ENCODE assay signal across 8 cellular contexts in genomic region chr15:51094606-51095569, GRCh38. TPM values are rescaled to one million over a fixed set of nuclear protein-coding genes. Genes with fewer than 3 reads are reported as not detected.
A peak's percentile ranks its signal among the peaks of the same experiment; 100 is the strongest.
DNase-seq lines count a peak whose midpoint lies in the region; ATAC-seq and TF ChIP-seq lines count a peak whose summit lies in the region.

TNFAIP8L3 (minus strand) TSS chr15:51094906; CDS start chr15:51094595, 311 bp downstream.

- H3K27ac Mint-ChIP-seq in activated CD8-positive, alpha-beta memory T cell treated with anti-CD3 and anti-CD28 coated beads, Interleukin-2, amount 10 ng/mL, durations not matched to agents 7 days and 5 days = no peak within 1 kb of the TSS
- no peak within 1 kb of the TSS for H3K27ac Mint-ChIP-seq in WTC11

- POLR2A ChIA-PET in WTC11 (lab: Charles Lee) = no interaction called here

- CTCF ChIA-PET in activated CD8-positive, alpha-beta memory T cell treated with anti-CD3 and anti-CD28 coated beads, Interleukin-2, amount 10 ng/mL, durations not matched to agents 7 days and 5 days (lab: Charles Lee) = no interaction called here
- CTCF ChIA-PET in WTC11 (lab: Charles Lee) = interaction anchor here (0.7 kb wide), 1 partner anchor 68 kb away, joined by 4 read pairs; no protein-coding TSS in a partner anchor

- no peaks in the 10 kb centered on the region for H3K9me3 Mint-ChIP-seq in activated CD8-positive, alpha-beta memory T cell treated with anti-CD3 and anti-CD28 coated beads, Interleukin-2, amount 10 ng/mL, durations not matched to agents 7 days and 5 days (ENCODE audit: low read depth)
- H3K9me3 Mint-ChIP-seq in WTC11 = no peaks in the 10 kb centered on the region

- ATAC-seq in activated CD8-positive, alpha-beta memory T cell treated with anti-CD3 and anti-CD28 coated beads, Interleukin-2, amount 10 ng/mL, durations not matched to agents 7 days and 5 days = peak; percentile 47
- ATAC-seq in WTC11 = peak; percentile 58
- peak in 3 of 4 donors; percentile 68 to 82 (median 70) for ATAC-seq in heart left ventricle
- no peak for ATAC-seq in HG03378 (IDR thresholded peaks at IDR 0.05; ENCODE audit: unreplicated experiment)
- no peak for ATAC-seq in GM19328 (IDR thresholded peaks at IDR 0.05; ENCODE audit: unreplicated experiment)

- TF ChIP-seq CTCF in WTC11 (IDR thresholded peaks at IDR 0.05) (no peak), heart left ventricle (IDR thresholded peaks at IDR 0.05) (no peak), prostate gland (IDR thresholded peaks at IDR 0.05) (no peak)

- H3K9me3 ChIP-seq in heart left ventricle (no peaks in the 10 kb centered on the region), prostate gland (no peaks in the 10 kb centered on the region)

- H3K4me3 ChIP-seq in heart left ventricle = peak within 1 kb of the TSS; percentile 41 to 75 (median 61)
- peak within 1 kb of the TSS; percentile 39 to 40 for H3K4me3 ChIP-seq in prostate gland

- peaks cover 9% of the 10 kb centered on the region for H3K4me1 Mint-ChIP-seq in activated CD8-positive, alpha-beta memory T cell treated with anti-CD3 and anti-CD28 coated beads, Interleukin-2, amount 10 ng/mL, durations not matched to agents 7 days and 5 days
- 0 out of 2 replicates have a peak, but pooled peaks cover 4% of the 10 kb centered on the region for H3K4me1 Mint-ChIP-seq in WTC11

- H3K36me3 ChIP-seq in heart left ventricle (no peaks in the 10 kb centered on the region), prostate gland (no peaks in the 10 kb centered on the region)

- H3K4me1 ChIP-seq in heart left ventricle (peaks cover 0 to 37% (median 18%) of the 10 kb centered on the region in 12 donors), prostate gland (replicated peaks) (peaks cover 4% of the 10 kb centered on the region)

- peaks cover 91% of the 10 kb centered on the region for H3K27me3 Mint-ChIP-seq in activated CD8-positive, alpha-beta memory T cell treated with anti-CD3 and anti-CD28 coated beads, Interleukin-2, amount 10 ng/mL, durations not matched to agents 7 days and 5 days
- H3K27me3 Mint-ChIP-seq in WTC11 (ENCODE audit: low read depth) = peaks cover 79% of the 10 kb centered on the region

- WGBS in heart left ventricle, 4 donors = 2 to 4% (median 2%) methylated on average over 52 to 98 of the region's 98 CpGs
- WGBS in prostate gland = 1% methylated on average over 48 of the region's 98 CpGs

- H3K36me3 Mint-ChIP-seq in activated CD8-positive, alpha-beta memory T cell treated with anti-CD3 and anti-CD28 coated beads, Interleukin-2, amount 10 ng/mL, durations not matched to agents 7 days and 5 days = no peaks in the 10 kb centered on the region
- no peaks in the 10 kb centered on the region for H3K36me3 Mint-ChIP-seq in WTC11

- no peak for TF ChIP-seq POLR2A in heart left ventricle (IDR thresholded peaks at IDR 0.05)
- TF ChIP-seq POLR2A in prostate gland (IDR thresholded peaks at IDR 0.05) = no peak

- H3K27ac ChIP-seq in heart left ventricle = peak within 1 kb of the TSS in 7 of 12 donors; percentile 15 to 66 (median 49)
- H3K27ac ChIP-seq in prostate gland = peak within 1 kb of the TSS in 1 of 2 donors; percentile 57

- H3K27me3 ChIP-seq in heart left ventricle = peaks cover 0 to 50% (median 0%) of the 10 kb centered on the region in 9 donors
- no peaks in the 10 kb centered on the region for H3K27me3 ChIP-seq in prostate gland (replicated peaks; ENCODE audit: insufficient read depth)

- peak within 1 kb of the TSS; percentile 21 for H3K4me3 Mint-ChIP-seq in activated CD8-positive, alpha-beta memory T cell treated with anti-CD3 and anti-CD28 coated beads, Interleukin-2, amount 10 ng/mL, durations not matched to agents 7 days and 5 days
- H3K4me3 Mint-ChIP-seq in WTC11 = peak within 1 kb of the TSS; percentile 80

- intact Hi-C loops in heart left ventricle (cut with DNase I) = no loop called here
- intact Hi-C loops in prostate gland (cut with DNase I) = no loop called here

- no peak for DNase-seq in activated CD8-positive, alpha-beta memory T cell treated with anti-CD3 and anti-CD28 coated beads, Interleukin-2, amount 10 ng/mL, durations not matched to agents 7 days and 5 days
- no peak for DNase-seq in activated CD8-positive, alpha-beta memory T cell treated with anti-CD3 and anti-CD28 coated beads, Interleukin-2, amount 50 U/mL, for 4 hours
- peak; percentile 35 for DNase-seq in WTC11 (ENCODE audit: low spot score)
- DNase-seq in heart left ventricle = peak; percentile 25 to 74 (median 47)
- DNase-seq in prostate gland (ENCODE audit: low spot score) = no peak
- DNase-seq in GDM1 (lab: John Stamatoyannopoulos, UW) = no peak

TF ChIP-seq in WTC11, 78 proteins besides CTCF, POLR2A, EP300 and RAD21:
- TF ChIP-seq FOXP4 (CRISPR knock-in tag; IDR thresholded peaks at IDR 0.05) = no peak
- no peak for TF ChIP-seq CDX4 (CRISPR knock-in tag; IDR thresholded peaks at IDR 0.05; ENCODE audit: borderline replicate concordance)
- no peak for TF ChIP-seq RORB (CRISPR knock-in tag; IDR thresholded peaks at IDR 0.05)
- no peak for TF ChIP-seq STAT6 (CRISPR knock-in tag; conservative IDR thresholded peaks at IDR 0.05; ENCODE audit: low read depth)

RNA-seq across cellular contexts. Expression of gene TNFAIP8L3, which starts in this region (rescaled TPM):
- 1 to 10 TPM in 1 of 2 experiments, not detected in 1; 4.1 TPM for total RNA-seq in activated CD8-positive, alpha-beta memory T cell treated with anti-CD3 and anti-CD28 coated beads, Interleukin-2, amount 10 ng/mL, durations not matched to agents 7 days and 5 days
- total RNA-seq in WTC11 (2021) = 0.25 to 0.39 TPM (median 0.34 TPM) in 3 replicates
- total RNA-seq in heart left ventricle = 10 to 100 TPM in 1 of 9 donors, 1 to 10 TPM in 8; 1.3 to 14.1 (median 3.1) TPM
- polyA plus RNA-seq in heart left ventricle = 10 to 100 TPM in 1 of 2 donors, 1 to 10 TPM in 1; 1.4 to 28.0 TPM
- 1 to 10 TPM in 1 of 2 donors, under 1 TPM in 1; 0.87 to 3.5 TPM for total RNA-seq in prostate gland

Comparison
In these comparisons a context has a peak if more than half of its experiments do, and no peak if none do; other contexts are left out.
1. Peak in DNase-seq and ATAC-seq in WTC11; RNA of the gene not detected or under 1 TPM.
2. ATAC-seq: peak in activated CD8-positive, alpha-beta memory T cell treated with anti-CD3 and anti-CD28 coated beads, Interleukin-2, amount 10 ng/mL, durations not matched to agents 7 days and 5 days (single experiment) and heart left ventricle (3 of 4); none in HG03378 (single experiment) and GM19328 (single experiment).
3. DNase-seq: peak in heart left ventricle (5 of 5); none in activated CD8-positive, alpha-beta memory T cell treated with anti-CD3 and anti-CD28 coated beads, Interleukin-2, amount 10 ng/mL, durations not matched to agents 7 days and 5 days (single experiment), activated CD8-positive, alpha-beta memory T cell treated with anti-CD3 and anti-CD28 coated beads, Interleukin-2, amount 50 U/mL, for 4 hours (single experiment), prostate gland (single experiment) and GDM1 (single experiment).